12 cellular contexts compared by ENCODE assay signal in the genomic region with DNA sequence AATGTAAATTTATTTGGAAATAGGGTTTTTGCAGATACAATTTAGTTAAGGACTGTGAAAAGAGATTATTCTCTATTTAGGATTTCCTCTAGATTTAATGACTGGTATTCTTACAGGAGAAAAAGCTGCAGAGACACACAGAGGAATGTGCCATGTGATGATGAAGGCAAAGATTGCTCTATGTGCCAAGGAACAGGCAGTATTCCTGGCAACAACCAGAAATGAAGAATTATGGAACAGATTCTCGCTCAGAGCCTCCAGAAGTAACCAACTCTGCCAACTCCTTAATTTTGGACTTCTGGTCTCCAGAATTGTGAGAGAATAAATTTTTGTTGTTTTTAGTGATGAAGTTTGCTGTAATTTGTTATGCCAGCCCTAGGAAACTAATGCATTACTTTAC.
A peak's percentile ranks its signal among the peaks of the same experiment; 100 is the strongest.
DNase-seq lines count a peak whose midpoint lies in the region; ATAC-seq and TF ChIP-seq lines count a peak whose summit lies in the region.
"Had no signal": no experiment of that assay in that cellular context is flagged by ENCODE, and none has a peak within 500 bp of the region (broad histone marks: within the 10 kb centered on the region; RNA-seq: fewer than 3 reads in every experiment).

No MANE protein-coding gene starts in this region.

- H3K36me3 ChIP-seq in heart right ventricle, result no peaks in the 10 kb centered on the region

- no peak overlapping the region for H3K4me3 ChIP-seq in heart right ventricle

- H3K4me1 ChIP-seq in foreskin keratinocyte (no peaks in the 10 kb centered on the region), heart right ventricle (no peaks in the 10 kb centered on the region)

- 86% methylated on average over 1 of the region's 1 CpG for WGBS in heart right ventricle, 2 donors

- H3K27ac ChIP-seq in foreskin keratinocyte (no peak overlapping the region), heart right ventricle (no peak overlapping the region)

- ATAC-seq in foreskin keratinocyte (no peak), Right ventricle myocardium inferior (no peak), heart right ventricle (no peak)
- ATAC-seq: CD8-positive, alpha-beta T cell had no signal

- in situ Hi-C loops in G401 (cut with HindIII; ENCODE audit: low sequenced_read_pairs), result no loop called here

- H3K27me3 ChIP-seq in foreskin keratinocyte, result no peaks in the 10 kb centered on the region
- H3K27me3 ChIP-seq in heart right ventricle, result no peaks in the 10 kb centered on the region

- H3K9me3 ChIP-seq in heart right ventricle, result no peaks in the 10 kb centered on the region

- no peak for TF ChIP-seq CTCF in foreskin keratinocyte (conservative IDR thresholded peaks at IDR 0.05)
- TF ChIP-seq CTCF in heart right ventricle (IDR thresholded peaks at IDR 0.05), result no peak

- intact Hi-C loops in Right ventricle myocardium inferior (cut with DNase I), result no loop called here
- intact Hi-C loops in heart right ventricle (cut with DNase I), result no loop called here

- DNase-seq in G401 (ENCODE audit: low spot score) (peak; percentile 8), cerebellar cortex (ENCODE audit: low spot score) (peak; percentile 5), middle frontal gyrus (ENCODE audit: extremely low spot score, low spot score) (peak; percentile 31), foreskin keratinocyte (no peak), Right ventricle myocardium inferior (ENCODE audit: missing footprints) (no peak), heart right ventricle (no peak)
- DNase-seq in activated effector memory CD4-positive, alpha-beta T cell treated with Interleukin-2 at 50 U/mL for 16 hours, result no peak
- DNase-seq: CD8-positive, alpha-beta T cell; COR-L47; DMS53; HCEC 1CT; HFFc6 had no signal

Comparison
In these comparisons a context has a peak if more than half of its experiments do, and no peak if none do; other contexts are left out.
1. DNase-seq: peak in G401 (single experiment), cerebellar cortex (single experiment) and middle frontal gyrus (single experiment); none in activated effector memory CD4-positive, alpha-beta T cell treated with Interleukin-2 at 50 U/mL for 16 hours (single experiment), foreskin keratinocyte (0 of 2), Right ventricle myocardium inferior (single experiment) and heart right ventricle (0 of 2).